In genomic region chr9:94938384-94938783, GRCh38 we compare ENCODE assay signal across 1 cellular context.
TF ChIP-seq lines count a peak whose summit lies in the region.

No MANE protein-coding gene starts in this region.

TF ChIP-seq in K562, 482 proteins besides CTCF, POLR2A, EP300 and RAD21:
- TF ChIP-seq E2F8 (IDR thresholded peaks at IDR 0.05; ENCODE audit: low read depth, partially characterized antibody), result no peak
- TF ChIP-seq ZNF41 (CRISPR knock-in tag; conservative IDR thresholded peaks at IDR 0.05), result no peak
- no peak for TF ChIP-seq GABPB1 (CRISPR knock-in tag; IDR thresholded peaks at IDR 0.05)
- no peak for TF ChIP-seq E2F4 (CRISPR knock-in tag; IDR thresholded peaks at IDR 0.05; ENCODE audit: low read depth)
- no peak for TF ChIP-seq HCFC1 (IDR thresholded peaks at IDR 0.05; ENCODE audit: low read depth, low read length)
- no peak for TF ChIP-seq ZNF174 (CRISPR knock-in tag; IDR thresholded peaks at IDR 0.05)
- no peak for TF ChIP-seq HNRNPUL1 (IDR thresholded peaks at IDR 0.05; ENCODE audit: low read length)
- no peak for TF ChIP-seq ZNF445 (CRISPR knock-in tag; IDR thresholded peaks at IDR 0.05; ENCODE audit: low read depth)
- no peak for TF ChIP-seq STAT5A (IDR thresholded peaks at IDR 0.05; ENCODE audit: borderline replicate concordance, low read length)
- TF ChIP-seq NFIX (CRISPR knock-in tag; IDR thresholded peaks at IDR 0.05; ENCODE audit: low read depth), result no peak
- TF ChIP-seq RREB1 (CRISPR knock-in tag; IDR thresholded peaks at IDR 0.05), result no peak
- TF ChIP-seq BRCA1 (IDR thresholded peaks at IDR 0.05), result no peak
- no peak for TF ChIP-seq BRCA1 (CRISPR knock-in tag; IDR thresholded peaks at IDR 0.05)
- no peak for TF ChIP-seq ZBTB40 (IDR thresholded peaks at IDR 0.05)
- no peak for TF ChIP-seq ZBTB40 (CRISPR knock-in tag; IDR thresholded peaks at IDR 0.05)
- no peak for TF ChIP-seq GATAD2B (IDR thresholded peaks at IDR 0.05; ENCODE audit: borderline replicate concordance)
- TF ChIP-seq ZNF431 (CRISPR knock-in tag; IDR thresholded peaks at IDR 0.05), result no peak
- TF ChIP-seq REST (CRISPR knock-in tag; IDR thresholded peaks at IDR 0.05; ENCODE audit: low read depth), result no peak
- no peak for TF ChIP-seq BRD9 (IDR thresholded peaks at IDR 0.05; ENCODE audit: low read depth, partially characterized antibody)
- no peak for TF ChIP-seq DLX4 (CRISPR knock-in tag; IDR thresholded peaks at IDR 0.05)
TF ChIP-seq in K562: peak in this region for 0.
